25 cellular contexts compared by ENCODE assay signal in genomic region chr2:238554468-238555184, GRCh38.
"Had no signal": no experiment of that assay in that cellular context is flagged by ENCODE, and none has a peak within 500 bp of the region (broad histone marks: within the 10 kb centered on the region; RNA-seq: fewer than 3 reads in every experiment).

No MANE protein-coding gene starts in this region.

- ATAC-seq: activated CD4-positive, alpha-beta T cell treated with anti-CD3 and anti-CD28 coated beads for 36 hours; activated T-cell treated with anti-CD3 and anti-CD28 coated beads, Interleukin-2, amount 50 U/mL, for 72 hours; esophagus mucosa; left lobe of liver; lower lobe of right lung; natural killer cell; right lobe of liver had no signal

- H3K27ac ChIP-seq: breast epithelium, lower lobe of right lung, right lobe of liver, skin epidermis, tibial nerve had no signal

- H3K27me3 ChIP-seq: breast epithelium, right lobe of liver, tibial nerve had no signal

- H3K36me3 ChIP-seq: breast epithelium, lower lobe of right lung, right lobe of liver, tibial nerve had no signal

- H3K4me1 ChIP-seq: breast epithelium, right lobe of liver, tibial nerve had no signal

- FAIRE-seq: colon, endothelial cell of umbilical vein, kidney had no signal

- DNase-seq: activated B cell treated with CpG ODN at 0.5 μM for 24 hours; activated CD4-positive, alpha-beta T cell treated with anti-CD3 and anti-CD28 coated beads for 36 hours; activated CD4-positive, alpha-beta T cell treated with anti-CD3 and anti-CD28 coated beads, Interleukin-2, amount 50 U/mL, for 4 hours; activated effector memory CD4-positive, alpha-beta T cell treated with Interleukin-2 at 50 U/mL for 16 hours; activated naive CD4-positive, alpha-beta T cell treated with anti-CD3 and anti-CD28 coated beads for 36 hours; activated naive CD8-positive, alpha-beta T cell treated with anti-CD3 and anti-CD28 coated beads, Interleukin-2, amount 10 ng/mL, durations not matched to agents 7 days and 5 days; activated T-cell treated with anti-CD3 and anti-CD28 coated beads, Interleukin-2, amount 50 U/mL, for 72 hours; amniotic stem cell; effector memory CD4-positive, alpha-beta T cell; foreskin melanocyte; kidney; lower lobe of right lung; natural killer cell; nucleus accumbens; stimulated activated CD4-positive, alpha-beta T cell treated with anti-CD3 and anti-CD28 coated beads, Interleukin-1b, Interleukin-23, amount 100 ng/mL, for 48 hours; substantia nigra; T1000 had no signal

- H3K4me3 ChIP-seq: breast epithelium, lower lobe of right lung, right lobe of liver, skin epidermis, tibial nerve had no signal
